ENCODE assay signal across 12 cellular contexts in the genomic region with DNA sequence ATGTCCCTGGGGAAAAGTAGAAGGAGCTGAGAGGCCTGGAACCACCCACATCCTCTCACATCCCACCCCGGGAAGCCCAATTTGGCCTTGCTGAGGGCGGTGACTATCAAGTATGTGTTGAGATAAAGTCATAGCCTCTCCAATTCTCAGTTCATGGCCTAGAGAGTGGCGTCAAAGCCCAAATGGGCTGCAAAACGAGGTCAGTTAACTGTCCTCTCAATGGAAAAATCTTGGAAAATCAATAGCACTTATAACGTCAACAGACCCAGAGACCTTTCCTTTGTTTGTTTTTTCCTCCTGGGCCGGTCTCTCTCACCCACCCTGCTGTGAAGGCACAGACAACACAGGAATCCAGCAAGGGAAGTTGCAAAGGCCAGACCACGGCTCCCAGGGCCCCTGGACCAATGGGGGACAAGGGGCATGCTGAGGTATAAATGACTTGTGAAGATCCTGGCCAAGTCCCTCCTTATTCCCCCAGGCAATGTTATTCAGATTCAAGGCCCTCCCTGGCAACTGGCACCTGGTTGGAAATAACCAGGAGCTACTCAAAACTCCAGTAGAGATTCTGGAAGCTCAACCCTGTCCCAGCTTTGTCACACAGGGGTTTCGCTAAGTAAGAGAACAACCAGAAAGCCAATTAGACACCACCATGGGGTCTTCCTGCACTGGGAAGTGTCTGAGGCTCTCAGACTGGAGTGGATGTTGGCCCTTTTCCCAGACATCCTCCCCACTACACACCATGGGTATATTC. TPM values are rescaled to one million over a fixed set of nuclear protein-coding genes. Genes with fewer than 3 reads are reported as not detected.
DNase-seq lines count a peak whose midpoint lies in the region; ATAC-seq and TF ChIP-seq lines count a peak whose summit lies in the region.
"Had no signal": no experiment of that assay in that cellular context is flagged by ENCODE, and none has a peak within 500 bp of the region (broad histone marks: within the 10 kb centered on the region; RNA-seq: fewer than 3 reads in every experiment).

No MANE protein-coding gene starts in this region.

- no peaks in the 10 kb centered on the region for H3K27me3 ChIP-seq in tibial nerve

- H3K4me1 Mint-ChIP-seq in activated naive CD8-positive, alpha-beta T cell treated with anti-CD3 and anti-CD28 coated beads, Interleukin-2, amount 50 U/mL, for 24 hours = peaks cover 18% of the 10 kb centered on the region

- no peak overlapping the region for H3K4me3 Mint-ChIP-seq in activated naive CD8-positive, alpha-beta T cell treated with anti-CD3 and anti-CD28 coated beads, Interleukin-2, amount 50 U/mL, for 24 hours
- H3K4me3 Mint-ChIP-seq: activated CD8-positive, alpha-beta T cell treated with anti-CD3 and anti-CD28 coated beads for 36 hours; activated naive CD8-positive, alpha-beta T cell had no signal

- H3K36me3 Mint-ChIP-seq in activated naive CD8-positive, alpha-beta T cell treated with anti-CD3 and anti-CD28 coated beads, Interleukin-2, amount 50 U/mL, for 24 hours (ENCODE audit: low read depth) = no peaks in the 10 kb centered on the region
- H3K36me3 Mint-ChIP-seq: activated naive CD8-positive, alpha-beta T cell had no signal

- H3K27ac ChIP-seq in angular gyrus (ENCODE audit: low read depth, low read length) (peak overlapping the region; percentile 97), tibial nerve (peak overlapping the region; percentile 45 to 97 (median 82))

- ATAC-seq in activated naive CD8-positive, alpha-beta T cell treated with anti-CD3 and anti-CD28 coated beads, Interleukin-2, amount 50 U/mL, for 24 hours = no peak
- ATAC-seq: activated CD8-positive, alpha-beta T cell treated with anti-CD3 and anti-CD28 coated beads for 36 hours had no signal

- no peaks in the 10 kb centered on the region for H3K9me3 Mint-ChIP-seq in activated naive CD8-positive, alpha-beta T cell treated with anti-CD3 and anti-CD28 coated beads, Interleukin-2, amount 50 U/mL, for 24 hours
- H3K9me3 Mint-ChIP-seq: activated CD8-positive, alpha-beta T cell treated with anti-CD3 and anti-CD28 coated beads for 36 hours had no signal

- no peaks in the 10 kb centered on the region for H3K9me3 ChIP-seq in tibial nerve
- H3K9me3 ChIP-seq: thoracic aorta had no signal

- 56 to 68% methylated on average over 7 to 8 of the region's 8 CpGs for WGBS in tibial nerve, 2 donors

- no peaks in the 10 kb centered on the region for H3K27me3 Mint-ChIP-seq in activated naive CD8-positive, alpha-beta T cell treated with anti-CD3 and anti-CD28 coated beads, Interleukin-2, amount 50 U/mL, for 24 hours
- H3K27me3 Mint-ChIP-seq: activated CD8-positive, alpha-beta T cell treated with anti-CD3 and anti-CD28 coated beads for 36 hours; activated naive CD8-positive, alpha-beta T cell had no signal

- no peak overlapping the region for H3K27ac Mint-ChIP-seq in activated naive CD8-positive, alpha-beta T cell treated with anti-CD3 and anti-CD28 coated beads, Interleukin-2, amount 50 U/mL, for 24 hours
- H3K27ac Mint-ChIP-seq: activated CD8-positive, alpha-beta T cell treated with anti-CD3 and anti-CD28 coated beads for 36 hours; activated naive CD8-positive, alpha-beta T cell had no signal

- peaks cover 0 to 82% (median 31%) of the 10 kb centered on the region in 4 donors for H3K4me1 ChIP-seq in tibial nerve

- TF ChIP-seq CTCF in tibial nerve (IDR thresholded peaks at IDR 0.05) = no peak

- H3K4me3 ChIP-seq in tibial nerve = no peak overlapping the region
- H3K4me3 ChIP-seq: thoracic aorta had no signal

- TF ChIP-seq POLR2A in tibial nerve (IDR thresholded peaks at IDR 0.05) = no peak

- TF ChIP-seq EP300 in tibial nerve (IDR thresholded peaks at IDR 0.05) = no peak

- DNase-seq in NCI-H1417 (lab: John Stamatoyannopoulos, UW) (peak; percentile 27 to 74 (median 47)), NCI-H1417 treated with DMSO at 0.1 percent for 48 hours (lab: John Stamatoyannopoulos, UW) (no peak), islet precursor cell (peak; percentile 81), tibial nerve (ENCODE audit: low spot score in 2 of 2) (no peak), medulla oblongata (ENCODE audit: extremely low spot score) (no peak), T-helper 9 cell (no peak)
- no peak for DNase-seq in activated naive CD8-positive, alpha-beta T cell treated with anti-CD3 and anti-CD28 coated beads, Interleukin-2, amount 50 U/mL, for 24 hours
- DNase-seq: activated CD8-positive, alpha-beta T cell treated with anti-CD3 and anti-CD28 coated beads for 36 hours had no signal

- no peaks in the 10 kb centered on the region for H3K36me3 ChIP-seq in tibial nerve
- H3K36me3 ChIP-seq: thoracic aorta had no signal

RNA-seq across cellular contexts. Expression of gene TSC22D3, which starts 38.6 kb away (rescaled TPM):
- total RNA-seq in tibial nerve = 1,000 to 10,000 TPM; 1,744 to 2,802 (median 2,261) TPM

RNA-seq across cellular contexts. Expression of gene NCBP2L, which starts 40.6 kb away (rescaled TPM):
- not detected for total RNA-seq in tibial nerve
- total RNA-seq: A172; activated CD8-positive, alpha-beta T cell treated with anti-CD3 and anti-CD28 coated beads for 36 hours; thoracic aorta had no signal

Comparison
In these comparisons a context has a peak if more than half of its experiments do, and no peak if none do; other contexts are left out.
1. DNase-seq: peak in NCI-H1417 (3 of 3) and islet precursor cell (single experiment); none in NCI-H1417 treated with DMSO at 0.1 percent for 48 hours (single experiment), tibial nerve (0 of 2), activated naive CD8-positive, alpha-beta T cell treated with anti-CD3 and anti-CD28 coated beads, Interleukin-2, amount 50 U/mL, for 24 hours (single experiment), medulla oblongata (single experiment) and T-helper 9 cell (single experiment).